In the genomic region with DNA sequence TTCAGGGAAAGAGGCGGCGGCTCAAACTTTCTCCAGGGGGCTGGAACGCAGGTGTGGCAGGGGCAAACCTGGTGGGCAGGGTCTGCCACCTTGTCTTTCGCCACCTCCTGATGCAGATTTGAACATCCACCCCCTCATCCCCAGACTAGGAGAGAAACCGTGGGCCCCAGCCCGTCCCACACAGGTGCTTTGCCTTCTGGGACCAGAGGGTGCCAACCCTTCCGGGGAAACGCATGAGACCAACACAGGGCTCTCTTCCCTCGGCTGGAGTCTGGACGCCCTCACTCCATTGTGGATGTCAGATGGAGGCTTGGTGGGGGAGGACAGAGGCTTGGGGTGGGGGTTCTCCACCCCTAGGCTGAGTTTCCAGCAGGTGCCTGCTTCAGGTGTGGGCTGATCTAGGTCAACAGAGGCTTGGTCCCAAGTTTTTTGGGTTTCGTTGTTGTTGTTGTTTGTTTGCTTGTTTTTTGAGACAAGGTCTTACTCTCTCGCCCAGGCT, we compare ENCODE assay signal across 10 cellular contexts. TPM values are rescaled to one million over a fixed set of nuclear protein-coding genes. Genes with fewer than 3 reads are reported as not detected.
DNase-seq lines count a peak whose midpoint lies in the region; ATAC-seq and TF ChIP-seq lines count a peak whose summit lies in the region.
"Had no signal": no experiment of that assay in that cellular context is flagged by ENCODE, and none has a peak within 500 bp of the region (broad histone marks: within the 10 kb centered on the region; RNA-seq: fewer than 3 reads in every experiment).

No MANE protein-coding gene starts in this region.

- peak overlapping the region; percentile 9 for H3K4me3 Mint-ChIP-seq in natural killer cell

- H3K27ac ChIP-seq in HUES48 (ENCODE audit: low read depth, low read length) (no peak overlapping the region), caudate nucleus (ENCODE audit: low read depth, low read length) (peak overlapping the region; percentile 69)

- H3K27me3 ChIP-seq in HUES48 (ENCODE audit: control insufficient read depth, insufficient read depth, low read length): peaks cover 16% of the 10 kb centered on the region

- H3K4me1 Mint-ChIP-seq in natural killer cell: peaks cover 28 to 41% of the 10 kb centered on the region in 2 donors

- H3K9me3 ChIP-seq in HUES48 (ENCODE audit: control insufficient read depth, insufficient read depth, low read length): no peaks in the 10 kb centered on the region

- DNase-seq in AG10803 (ENCODE audit: low read depth) (no peak), caudate nucleus (lab: John Stamatoyannopoulos, UW) (peak in 6 of 61 donors; percentile 31 to 53 (median 43)), natural killer cell (no peak), NCI-H2029 (lab: John Stamatoyannopoulos, UW) (no peak), NCI-H1930 (lab: John Stamatoyannopoulos, UW) (no peak)
- DNase-seq: cortex of kidney, kidney glomerular epithelial cell had no signal

- ATAC-seq in natural killer cell (no peak), GM18858 (IDR thresholded peaks at IDR 0.05; ENCODE audit: unreplicated experiment) (no peak), HG02970 (IDR thresholded peaks at IDR 0.05; ENCODE audit: low FRiP score, unreplicated experiment) (no peak)

- no peak for TF ChIP-seq CTCF in AG10803 (conservative IDR thresholded peaks at IDR 0.05; ENCODE audit: low read length)
- TF ChIP-seq CTCF in natural killer cell (IDR thresholded peaks at IDR 0.05): no peak

- H3K36me3 Mint-ChIP-seq in natural killer cell: no peaks in the 10 kb centered on the region

- no peaks in the 10 kb centered on the region for H3K36me3 ChIP-seq in HUES48 (ENCODE audit: control insufficient read depth, insufficient read depth, low read length)

- no peaks in the 10 kb centered on the region for H3K9me3 Mint-ChIP-seq in natural killer cell

- intact Hi-C loops in natural killer cell (cut with micrococcal nuclease): loop anchor here (2.0 kb wide), 2 partner anchors 199 to 481 kb away; no protein-coding TSS in a partner anchor

- H3K27me3 Mint-ChIP-seq in natural killer cell (ENCODE audit: low read depth in 2 of 2): peaks cover 0 to 3% of the 10 kb centered on the region in 2 donors

- peak overlapping the region in 1 of 2 donors; percentile 96 for H3K27ac Mint-ChIP-seq in natural killer cell

- no peak overlapping the region for H3K9ac ChIP-seq in HUES48 (ENCODE audit: low read depth, low read length)

- H3K4me3 ChIP-seq in AG10803 (ENCODE audit: low read length) (peak overlapping the region; percentile 80), HUES48 (ENCODE audit: low read depth, low read length) (peak overlapping the region; percentile 65)

- H3K4me1 ChIP-seq in HUES48 (ENCODE audit: control insufficient read depth, insufficient read depth, low read length): peaks cover 17% of the 10 kb centered on the region; the same call in 1 of the 2 replicates

RNA-seq across cellular contexts. Expression of a gene that starts 9.6 kb away (rescaled TPM):
- not detected for total RNA-seq in natural killer cell

RNA-seq across cellular contexts. Expression of a gene that starts 14.6 kb away (rescaled TPM):
- 10 to 100 TPM; 17.1 to 23.5 (median 17.1) TPM for total RNA-seq in natural killer cell

RNA-seq across cellular contexts. Expression of a gene that starts 30.6 kb away (rescaled TPM):
- total RNA-seq in natural killer cell: 10 to 100 TPM; 21.9 to 35.4 (median 32.4) TPM

RNA-seq across cellular contexts. Expression of a gene that starts 54.1 kb away (rescaled TPM):
- not detected for total RNA-seq in natural killer cell
